In genomic region chr17:58325289-58325726, GRCh38 we compare ENCODE assay signal across 9 cellular contexts. TPM values are rescaled to one million over a fixed set of nuclear protein-coding genes. Genes with fewer than 3 reads are reported as not detected.
DNase-seq lines count a peak whose midpoint lies in the region; ATAC-seq, FAIRE-seq and TF ChIP-seq lines count a peak whose summit lies in the region.
"Had no signal": no experiment of that assay in that cellular context is flagged by ENCODE, and none has a peak within 500 bp of the region (broad histone marks: within the 10 kb centered on the region; RNA-seq: fewer than 3 reads in every experiment).

No MANE protein-coding gene starts in this region.

- peaks cover 34% of the 10 kb centered on the region for H3K4me1 ChIP-seq in CD8-positive, alpha-beta memory T cell (ENCODE audit: insufficient read depth, low read length)
- peaks cover 18% of the 10 kb centered on the region for H3K4me1 ChIP-seq in astrocyte (ENCODE audit: insufficient read depth, low read length)

- H3K27me3 Mint-ChIP-seq in CD8-positive, alpha-beta memory T cell = no peaks in the 10 kb centered on the region
- peaks cover 50% of the 10 kb centered on the region for H3K27me3 Mint-ChIP-seq in astrocyte (ENCODE audit: low read depth, unreplicated experiment)
- peaks cover 7% of the 10 kb centered on the region for H3K27me3 Mint-ChIP-seq in nephron progenitor cell (ENCODE audit: low read depth, poor library complexity)

- in situ Hi-C loops in KBM-7 (cut with MboI; ENCODE audit: low pct_unique_long_range_greater_than_20kb, low sequenced_read_pairs) = no loop called here

- no peak overlapping the region for H2AFZ ChIP-seq in astrocyte (ENCODE audit: low read depth, low read length)

- no peak for ATAC-seq in HG03025 (IDR thresholded peaks at IDR 0.05; ENCODE audit: low FRiP score, unreplicated experiment)

- no peak for TF ChIP-seq CTCF in astrocyte (IDR thresholded peaks at IDR 0.05; ENCODE audit: insufficient read depth, low read depth, low read length)
- no peak for TF ChIP-seq CTCF in nephron progenitor cell (IDR thresholded peaks at IDR 0.05)

- H3K36me3 Mint-ChIP-seq in CD8-positive, alpha-beta memory T cell = peaks cover 2 to 41% (median 7%) of the 10 kb centered on the region in 3 donors
- H3K36me3 Mint-ChIP-seq in astrocyte (ENCODE audit: low read depth, unreplicated experiment) = peaks cover 3% of the 10 kb centered on the region
- H3K36me3 Mint-ChIP-seq in nephron progenitor cell (ENCODE audit: low read depth) = peaks cover 11% of the 10 kb centered on the region

- H3K4me3 ChIP-seq in CD8-positive, alpha-beta memory T cell (ENCODE audit: low read length) = no peak overlapping the region
- H3K4me3 ChIP-seq in astrocyte (ENCODE audit: insufficient read depth, low read depth, low read length) = no peak overlapping the region

- H3K79me2 ChIP-seq in astrocyte (ENCODE audit: insufficient read depth, low read length) = no peaks in the 10 kb centered on the region

- no peaks in the 10 kb centered on the region for H3K9me3 Mint-ChIP-seq in CD8-positive, alpha-beta memory T cell
- H3K9me3 Mint-ChIP-seq in astrocyte (ENCODE audit: unreplicated experiment) (no peaks in the 10 kb centered on the region), nephron progenitor cell (no peaks in the 10 kb centered on the region)

- H3K9me3 ChIP-seq in CD8-positive, alpha-beta memory T cell (ENCODE audit: low read length) = no peaks in the 10 kb centered on the region
- H3K9me3 ChIP-seq in astrocyte (ENCODE audit: insufficient read depth, low read depth, low read length) = no peaks in the 10 kb centered on the region

- H3K4me2 ChIP-seq in astrocyte (ENCODE audit: low read length) = no peak overlapping the region

- no peak for FAIRE-seq in astrocyte (lab: Jason Lieb, UNC)

- no peaks in the 10 kb centered on the region for H4K20me1 ChIP-seq in astrocyte (ENCODE audit: insufficient read depth, low read length)

- no peaks in the 10 kb centered on the region for H3K27me3 ChIP-seq in CD8-positive, alpha-beta memory T cell (ENCODE audit: insufficient read depth, low read length, poor library complexity, severe bottlenecking)
- peaks cover 18% of the 10 kb centered on the region for H3K27me3 ChIP-seq in astrocyte (ENCODE audit: insufficient read depth, low read length)

- H3K36me3 ChIP-seq in CD8-positive, alpha-beta memory T cell (ENCODE audit: insufficient read depth, low read length) = peaks cover 3% of the 10 kb centered on the region
- no peaks in the 10 kb centered on the region for H3K36me3 ChIP-seq in astrocyte (ENCODE audit: insufficient read depth, low read length)

- peak overlapping the region in 5 of 7 donors; percentile 5 to 55 (median 16) for H3K4me3 Mint-ChIP-seq in CD8-positive, alpha-beta memory T cell
- H3K4me3 Mint-ChIP-seq in astrocyte (ENCODE audit: unreplicated experiment) = peak overlapping the region; percentile 34
- H3K4me3 Mint-ChIP-seq in nephron progenitor cell = peak overlapping the region; percentile 73

- no peak overlapping the region for H3K9ac ChIP-seq in astrocyte (ENCODE audit: low read length)

- H3K27ac ChIP-seq in CD8-positive, alpha-beta memory T cell (ENCODE audit: low read depth, low read length) = no peak overlapping the region
- H3K27ac ChIP-seq in astrocyte (ENCODE audit: low read depth, low read length) = no peak overlapping the region

- CTCF ChIA-PET in CD8-positive, alpha-beta memory T cell (lab: Charles Lee) = interaction anchor here (1.3 to 15.4 kb wide), 5 partner anchors 8 to 92 kb away, joined by 3 to 504 read pairs (median 19); partner anchors contain the start of genes RNF43 and SUPT4H1

- H3K4me1 Mint-ChIP-seq in CD8-positive, alpha-beta memory T cell = peaks cover 46 to 68% (median 55%) of the 10 kb centered on the region in 3 donors
- H3K4me1 Mint-ChIP-seq in astrocyte (ENCODE audit: low read depth, unreplicated experiment) = peaks cover 3% of the 10 kb centered on the region
- peaks cover 76% of the 10 kb centered on the region for H3K4me1 Mint-ChIP-seq in nephron progenitor cell

- POLR2A ChIA-PET in CD8-positive, alpha-beta memory T cell (lab: Charles Lee) = interaction anchor here (0.9 to 13.6 kb wide), 2 partner anchors 13 to 17 kb away, joined by 3 to 491 read pairs; no protein-coding TSS in a partner anchor

- H3K27ac Mint-ChIP-seq in CD8-positive, alpha-beta memory T cell = peak overlapping the region in 5 of 8 donors; percentile 17 to 80 (median 74)
- H3K27ac Mint-ChIP-seq in astrocyte (ENCODE audit: unreplicated experiment) (no peak overlapping the region), nephron progenitor cell (no peak overlapping the region)

- no peak for DNase-seq in CD8-positive, alpha-beta memory T cell
- peak; percentile 46 for DNase-seq in KBM-7
- DNase-seq in astrocyte (ENCODE audit: low read depth) = no peak
- peak; percentile 43 for DNase-seq in nephron progenitor cell
- DNase-seq in NCI-H1694 treated with DMSO at 0.1 percent for 48 hours (lab: John Stamatoyannopoulos, UW) = no peak
- DNase-seq in SKM-1 treated with dmso at 0.1 percent for 144 hours (lab: John Stamatoyannopoulos, UW; ENCODE audit: unreplicated experiment) = no peak
- no peak for DNase-seq in NCI-H774 (lab: John Stamatoyannopoulos, UW)

RNA-seq across cellular contexts. Expression of gene TSPOAP1, which starts 3.3 kb away (rescaled TPM):
- total RNA-seq in CD8-positive, alpha-beta memory T cell = 10 to 100 TPM; 14.4 to 15.0 TPM
- polyA plus RNA-seq in CD8-positive, alpha-beta memory T cell = 4.0 TPM
- 0.60 and 0.79 TPM in 2 replicates for total RNA-seq in astrocyte

RNA-seq across cellular contexts. Expression of gene SUPT4H1, which starts 26.7 kb away (rescaled TPM):
- total RNA-seq in CD8-positive, alpha-beta memory T cell = 100 to 1,000 TPM; 145 to 149 TPM
- polyA plus RNA-seq in CD8-positive, alpha-beta memory T cell = 97.5 TPM
- total RNA-seq in astrocyte = 97.1 and 108 TPM in 2 replicates

RNA-seq across cellular contexts. Expression of gene MPO, which starts 44.6 kb away (rescaled TPM):
- not detected for total RNA-seq in CD8-positive, alpha-beta memory T cell
- polyA plus RNA-seq in CD8-positive, alpha-beta memory T cell = not detected
- not detected in 2 replicates for total RNA-seq in astrocyte
- total RNA-seq: renal cortical epithelial cell had no signal

Comparison
In these comparisons a context has a peak if more than half of its experiments do, and no peak if none do; other contexts are left out.
1. DNase-seq: peak in KBM-7 (single experiment) and nephron progenitor cell (single experiment); none in CD8-positive, alpha-beta memory T cell (0 of 5), astrocyte (single experiment), NCI-H1694 treated with DMSO at 0.1 percent for 48 hours (single experiment), SKM-1 treated with dmso at 0.1 percent for 144 hours (single experiment) and NCI-H774 (single experiment).
2. H3K27ac Mint-ChIP-seq: peak in CD8-positive, alpha-beta memory T cell (5 of 8); none in astrocyte (single experiment) and nephron progenitor cell (single experiment).
3. H3K4me3 Mint-ChIP-seq: peak in every context shown above with its lines; median percentile 73 in nephron progenitor cell; 34 in astrocyte; 16 in CD8-positive, alpha-beta memory T cell.